ENCODE assay signal across 1 cellular context in the genomic region with DNA sequence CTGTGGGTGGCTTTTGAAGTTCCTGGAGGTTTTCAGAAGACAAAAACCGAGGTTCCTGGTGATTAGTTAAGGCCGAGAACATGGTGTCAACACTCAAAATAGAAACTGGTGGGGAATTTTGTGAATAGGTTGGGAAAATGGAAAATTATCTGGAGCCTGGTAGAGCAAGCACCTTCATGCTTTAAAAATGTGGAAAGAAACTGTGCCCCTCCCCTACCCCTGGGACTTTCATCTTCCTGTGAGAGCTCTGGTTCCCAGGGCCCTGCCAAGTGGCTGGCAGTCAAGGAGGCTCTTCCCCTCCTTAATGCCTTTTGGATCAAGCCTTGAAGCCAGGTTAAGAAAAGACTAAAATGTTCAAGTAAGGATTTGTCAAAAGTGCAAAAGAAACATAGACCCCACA.
TF ChIP-seq lines count a peak whose summit lies in the region.

No MANE protein-coding gene starts in this region.

TF ChIP-seq in WTC11, 78 proteins besides CTCF, POLR2A, EP300 and RAD21 (continued from another document):
- TF ChIP-seq, protein P1, sequence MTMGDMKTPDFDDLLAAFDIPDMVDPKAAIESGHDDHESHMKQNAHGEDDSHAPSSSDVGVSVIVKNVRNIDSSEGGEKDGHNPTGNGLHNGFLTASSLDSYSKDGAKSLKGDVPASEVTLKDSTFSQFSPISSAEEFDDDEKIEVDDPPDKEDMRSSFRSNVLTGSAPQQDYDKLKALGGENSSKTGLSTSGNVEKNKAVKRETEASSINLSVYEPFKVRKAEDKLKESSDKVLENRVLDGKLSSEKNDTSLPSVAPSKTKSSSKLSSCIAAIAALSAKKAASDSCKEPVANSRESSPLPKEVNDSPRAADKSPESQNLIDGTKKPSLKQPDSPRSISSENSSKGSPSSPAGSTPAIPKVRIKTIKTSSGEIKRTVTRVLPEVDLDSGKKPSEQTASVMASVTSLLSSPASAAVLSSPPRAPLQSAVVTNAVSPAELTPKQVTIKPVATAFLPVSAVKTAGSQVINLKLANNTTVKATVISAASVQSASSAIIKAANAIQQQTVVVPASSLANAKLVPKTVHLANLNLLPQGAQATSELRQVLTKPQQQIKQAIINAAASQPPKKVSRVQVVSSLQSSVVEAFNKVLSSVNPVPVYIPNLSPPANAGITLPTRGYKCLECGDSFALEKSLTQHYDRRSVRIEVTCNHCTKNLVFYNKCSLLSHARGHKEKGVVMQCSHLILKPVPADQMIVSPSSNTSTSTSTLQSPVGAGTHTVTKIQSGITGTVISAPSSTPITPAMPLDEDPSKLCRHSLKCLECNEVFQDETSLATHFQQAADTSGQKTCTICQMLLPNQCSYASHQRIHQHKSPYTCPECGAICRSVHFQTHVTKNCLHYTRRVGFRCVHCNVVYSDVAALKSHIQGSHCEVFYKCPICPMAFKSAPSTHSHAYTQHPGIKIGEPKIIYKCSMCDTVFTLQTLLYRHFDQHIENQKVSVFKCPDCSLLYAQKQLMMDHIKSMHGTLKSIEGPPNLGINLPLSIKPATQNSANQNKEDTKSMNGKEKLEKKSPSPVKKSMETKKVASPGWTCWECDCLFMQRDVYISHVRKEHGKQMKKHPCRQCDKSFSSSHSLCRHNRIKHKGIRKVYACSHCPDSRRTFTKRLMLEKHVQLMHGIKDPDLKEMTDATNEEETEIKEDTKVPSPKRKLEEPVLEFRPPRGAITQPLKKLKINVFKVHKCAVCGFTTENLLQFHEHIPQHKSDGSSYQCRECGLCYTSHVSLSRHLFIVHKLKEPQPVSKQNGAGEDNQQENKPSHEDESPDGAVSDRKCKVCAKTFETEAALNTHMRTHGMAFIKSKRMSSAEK (CRISPR knock-in tag; IDR thresholded peaks at IDR 0.05; ENCODE audit: borderline replicate concordance) = no peak
- TF ChIP-seq PRRX2 (CRISPR knock-in tag; IDR thresholded peaks at IDR 0.05) = no peak
- TF ChIP-seq, protein P2, sequence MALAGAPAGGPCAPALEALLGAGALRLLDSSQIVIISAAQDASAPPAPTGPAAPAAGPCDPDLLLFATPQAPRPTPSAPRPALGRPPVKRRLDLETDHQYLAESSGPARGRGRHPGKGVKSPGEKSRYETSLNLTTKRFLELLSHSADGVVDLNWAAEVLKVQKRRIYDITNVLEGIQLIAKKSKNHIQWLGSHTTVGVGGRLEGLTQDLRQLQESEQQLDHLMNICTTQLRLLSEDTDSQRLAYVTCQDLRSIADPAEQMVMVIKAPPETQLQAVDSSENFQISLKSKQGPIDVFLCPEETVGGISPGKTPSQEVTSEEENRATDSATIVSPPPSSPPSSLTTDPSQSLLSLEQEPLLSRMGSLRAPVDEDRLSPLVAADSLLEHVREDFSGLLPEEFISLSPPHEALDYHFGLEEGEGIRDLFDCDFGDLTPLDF (CRISPR knock-in tag; IDR thresholded peaks at IDR 0.05) = no peak
- TF ChIP-seq, protein P3, sequence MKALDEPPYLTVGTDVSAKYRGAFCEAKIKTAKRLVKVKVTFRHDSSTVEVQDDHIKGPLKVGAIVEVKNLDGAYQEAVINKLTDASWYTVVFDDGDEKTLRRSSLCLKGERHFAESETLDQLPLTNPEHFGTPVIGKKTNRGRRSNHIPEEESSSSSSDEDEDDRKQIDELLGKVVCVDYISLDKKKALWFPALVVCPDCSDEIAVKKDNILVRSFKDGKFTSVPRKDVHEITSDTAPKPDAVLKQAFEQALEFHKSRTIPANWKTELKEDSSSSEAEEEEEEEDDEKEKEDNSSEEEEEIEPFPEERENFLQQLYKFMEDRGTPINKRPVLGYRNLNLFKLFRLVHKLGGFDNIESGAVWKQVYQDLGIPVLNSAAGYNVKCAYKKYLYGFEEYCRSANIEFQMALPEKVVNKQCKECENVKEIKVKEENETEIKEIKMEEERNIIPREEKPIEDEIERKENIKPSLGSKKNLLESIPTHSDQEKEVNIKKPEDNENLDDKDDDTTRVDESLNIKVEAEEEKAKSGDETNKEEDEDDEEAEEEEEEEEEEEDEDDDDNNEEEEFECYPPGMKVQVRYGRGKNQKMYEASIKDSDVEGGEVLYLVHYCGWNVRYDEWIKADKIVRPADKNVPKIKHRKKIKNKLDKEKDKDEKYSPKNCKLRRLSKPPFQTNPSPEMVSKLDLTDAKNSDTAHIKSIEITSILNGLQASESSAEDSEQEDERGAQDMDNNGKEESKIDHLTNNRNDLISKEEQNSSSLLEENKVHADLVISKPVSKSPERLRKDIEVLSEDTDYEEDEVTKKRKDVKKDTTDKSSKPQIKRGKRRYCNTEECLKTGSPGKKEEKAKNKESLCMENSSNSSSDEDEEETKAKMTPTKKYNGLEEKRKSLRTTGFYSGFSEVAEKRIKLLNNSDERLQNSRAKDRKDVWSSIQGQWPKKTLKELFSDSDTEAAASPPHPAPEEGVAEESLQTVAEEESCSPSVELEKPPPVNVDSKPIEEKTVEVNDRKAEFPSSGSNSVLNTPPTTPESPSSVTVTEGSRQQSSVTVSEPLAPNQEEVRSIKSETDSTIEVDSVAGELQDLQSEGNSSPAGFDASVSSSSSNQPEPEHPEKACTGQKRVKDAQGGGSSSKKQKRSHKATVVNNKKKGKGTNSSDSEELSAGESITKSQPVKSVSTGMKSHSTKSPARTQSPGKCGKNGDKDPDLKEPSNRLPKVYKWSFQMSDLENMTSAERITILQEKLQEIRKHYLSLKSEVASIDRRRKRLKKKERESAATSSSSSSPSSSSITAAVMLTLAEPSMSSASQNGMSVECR (CRISPR knock-in tag; IDR thresholded peaks at IDR 0.05; ENCODE audit: borderline replicate concordance) = no peak
- TF ChIP-seq, protein P4, sequence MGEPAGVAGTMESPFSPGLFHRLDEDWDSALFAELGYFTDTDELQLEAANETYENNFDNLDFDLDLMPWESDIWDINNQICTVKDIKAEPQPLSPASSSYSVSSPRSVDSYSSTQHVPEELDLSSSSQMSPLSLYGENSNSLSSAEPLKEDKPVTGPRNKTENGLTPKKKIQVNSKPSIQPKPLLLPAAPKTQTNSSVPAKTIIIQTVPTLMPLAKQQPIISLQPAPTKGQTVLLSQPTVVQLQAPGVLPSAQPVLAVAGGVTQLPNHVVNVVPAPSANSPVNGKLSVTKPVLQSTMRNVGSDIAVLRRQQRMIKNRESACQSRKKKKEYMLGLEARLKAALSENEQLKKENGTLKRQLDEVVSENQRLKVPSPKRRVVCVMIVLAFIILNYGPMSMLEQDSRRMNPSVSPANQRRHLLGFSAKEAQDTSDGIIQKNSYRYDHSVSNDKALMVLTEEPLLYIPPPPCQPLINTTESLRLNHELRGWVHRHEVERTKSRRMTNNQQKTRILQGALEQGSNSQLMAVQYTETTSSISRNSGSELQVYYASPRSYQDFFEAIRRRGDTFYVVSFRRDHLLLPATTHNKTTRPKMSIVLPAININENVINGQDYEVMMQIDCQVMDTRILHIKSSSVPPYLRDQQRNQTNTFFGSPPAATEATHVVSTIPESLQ (CRISPR knock-in tag; IDR thresholded peaks at IDR 0.05) = no peak
- TF ChIP-seq EMX1 (CRISPR knock-in tag; IDR thresholded peaks at IDR 0.05) = no peak
- TF ChIP-seq, protein P5, sequence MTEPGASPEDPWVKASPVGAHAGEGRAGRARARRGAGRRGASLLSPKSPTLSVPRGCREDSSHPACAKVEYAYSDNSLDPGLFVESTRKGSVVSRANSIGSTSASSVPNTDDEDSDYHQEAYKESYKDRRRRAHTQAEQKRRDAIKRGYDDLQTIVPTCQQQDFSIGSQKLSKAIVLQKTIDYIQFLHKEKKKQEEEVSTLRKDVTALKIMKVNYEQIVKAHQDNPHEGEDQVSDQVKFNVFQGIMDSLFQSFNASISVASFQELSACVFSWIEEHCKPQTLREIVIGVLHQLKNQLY (CRISPR knock-in tag; IDR thresholded peaks at IDR 0.05) = no peak
- TF ChIP-seq TP53 (CRISPR knock-in tag; IDR thresholded peaks at IDR 0.05) = no peak
- TF ChIP-seq ZNF138 (CRISPR knock-in tag; conservative IDR thresholded peaks at IDR 0.05) = no peak
- no peak for TF ChIP-seq FOXP1 (CRISPR knock-in tag; IDR thresholded peaks at IDR 0.05; ENCODE audit: borderline replicate concordance)
- TF ChIP-seq, protein P6, sequence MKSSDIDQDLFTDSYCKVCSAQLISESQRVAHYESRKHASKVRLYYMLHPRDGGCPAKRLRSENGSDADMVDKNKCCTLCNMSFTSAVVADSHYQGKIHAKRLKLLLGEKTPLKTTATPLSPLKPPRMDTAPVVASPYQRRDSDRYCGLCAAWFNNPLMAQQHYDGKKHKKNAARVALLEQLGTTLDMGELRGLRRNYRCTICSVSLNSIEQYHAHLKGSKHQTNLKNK (CRISPR knock-in tag; IDR thresholded peaks at IDR 0.05) = no peak
- TF ChIP-seq CBFB (CRISPR knock-in tag; IDR thresholded peaks at IDR 0.05; ENCODE audit: low read depth) = no peak
- TF ChIP-seq, protein P7, sequence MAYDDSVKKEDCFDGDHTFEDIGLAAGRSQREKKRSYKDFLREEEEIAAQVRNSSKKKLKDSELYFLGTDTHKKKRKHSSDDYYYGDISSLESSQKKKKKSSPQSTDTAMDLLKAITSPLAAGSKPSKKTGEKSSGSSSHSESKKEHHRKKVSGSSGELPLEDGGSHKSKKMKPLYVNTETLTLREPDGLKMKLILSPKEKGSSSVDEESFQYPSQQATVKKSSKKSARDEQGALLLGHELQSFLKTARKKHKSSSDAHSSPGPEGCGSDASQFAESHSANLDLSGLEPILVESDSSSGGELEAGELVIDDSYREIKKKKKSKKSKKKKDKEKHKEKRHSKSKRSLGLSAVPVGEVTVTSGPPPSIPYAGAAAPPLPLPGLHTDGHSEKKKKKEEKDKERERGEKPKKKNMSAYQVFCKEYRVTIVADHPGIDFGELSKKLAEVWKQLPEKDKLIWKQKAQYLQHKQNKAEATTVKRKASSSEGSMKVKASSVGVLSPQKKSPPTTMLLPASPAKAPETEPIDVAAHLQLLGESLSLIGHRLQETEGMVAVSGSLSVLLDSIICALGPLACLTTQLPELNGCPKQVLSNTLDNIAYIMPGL (CRISPR knock-in tag; IDR thresholded peaks at IDR 0.05) = no peak
- TF ChIP-seq, protein P8, sequence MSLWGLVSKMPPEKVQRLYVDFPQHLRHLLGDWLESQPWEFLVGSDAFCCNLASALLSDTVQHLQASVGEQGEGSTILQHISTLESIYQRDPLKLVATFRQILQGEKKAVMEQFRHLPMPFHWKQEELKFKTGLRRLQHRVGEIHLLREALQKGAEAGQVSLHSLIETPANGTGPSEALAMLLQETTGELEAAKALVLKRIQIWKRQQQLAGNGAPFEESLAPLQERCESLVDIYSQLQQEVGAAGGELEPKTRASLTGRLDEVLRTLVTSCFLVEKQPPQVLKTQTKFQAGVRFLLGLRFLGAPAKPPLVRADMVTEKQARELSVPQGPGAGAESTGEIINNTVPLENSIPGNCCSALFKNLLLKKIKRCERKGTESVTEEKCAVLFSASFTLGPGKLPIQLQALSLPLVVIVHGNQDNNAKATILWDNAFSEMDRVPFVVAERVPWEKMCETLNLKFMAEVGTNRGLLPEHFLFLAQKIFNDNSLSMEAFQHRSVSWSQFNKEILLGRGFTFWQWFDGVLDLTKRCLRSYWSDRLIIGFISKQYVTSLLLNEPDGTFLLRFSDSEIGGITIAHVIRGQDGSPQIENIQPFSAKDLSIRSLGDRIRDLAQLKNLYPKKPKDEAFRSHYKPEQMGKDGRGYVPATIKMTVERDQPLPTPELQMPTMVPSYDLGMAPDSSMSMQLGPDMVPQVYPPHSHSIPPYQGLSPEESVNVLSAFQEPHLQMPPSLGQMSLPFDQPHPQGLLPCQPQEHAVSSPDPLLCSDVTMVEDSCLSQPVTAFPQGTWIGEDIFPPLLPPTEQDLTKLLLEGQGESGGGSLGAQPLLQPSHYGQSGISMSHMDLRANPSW (CRISPR knock-in tag; conservative IDR thresholded peaks at IDR 0.05; ENCODE audit: low read depth) = no peak
- TF ChIP-seq, protein P9, sequence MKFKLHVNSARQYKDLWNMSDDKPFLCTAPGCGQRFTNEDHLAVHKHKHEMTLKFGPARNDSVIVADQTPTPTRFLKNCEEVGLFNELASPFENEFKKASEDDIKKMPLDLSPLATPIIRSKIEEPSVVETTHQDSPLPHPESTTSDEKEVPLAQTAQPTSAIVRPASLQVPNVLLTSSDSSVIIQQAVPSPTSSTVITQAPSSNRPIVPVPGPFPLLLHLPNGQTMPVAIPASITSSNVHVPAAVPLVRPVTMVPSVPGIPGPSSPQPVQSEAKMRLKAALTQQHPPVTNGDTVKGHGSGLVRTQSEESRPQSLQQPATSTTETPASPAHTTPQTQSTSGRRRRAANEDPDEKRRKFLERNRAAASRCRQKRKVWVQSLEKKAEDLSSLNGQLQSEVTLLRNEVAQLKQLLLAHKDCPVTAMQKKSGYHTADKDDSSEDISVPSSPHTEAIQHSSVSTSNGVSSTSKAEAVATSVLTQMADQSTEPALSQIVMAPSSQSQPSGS (CRISPR knock-in tag; IDR thresholded peaks at IDR 0.05; ENCODE audit: borderline replicate concordance, low read depth) = no peak
- TF ChIP-seq NFATC4 (CRISPR knock-in tag; IDR thresholded peaks at IDR 0.05) = no peak
- TF ChIP-seq, protein P10, sequence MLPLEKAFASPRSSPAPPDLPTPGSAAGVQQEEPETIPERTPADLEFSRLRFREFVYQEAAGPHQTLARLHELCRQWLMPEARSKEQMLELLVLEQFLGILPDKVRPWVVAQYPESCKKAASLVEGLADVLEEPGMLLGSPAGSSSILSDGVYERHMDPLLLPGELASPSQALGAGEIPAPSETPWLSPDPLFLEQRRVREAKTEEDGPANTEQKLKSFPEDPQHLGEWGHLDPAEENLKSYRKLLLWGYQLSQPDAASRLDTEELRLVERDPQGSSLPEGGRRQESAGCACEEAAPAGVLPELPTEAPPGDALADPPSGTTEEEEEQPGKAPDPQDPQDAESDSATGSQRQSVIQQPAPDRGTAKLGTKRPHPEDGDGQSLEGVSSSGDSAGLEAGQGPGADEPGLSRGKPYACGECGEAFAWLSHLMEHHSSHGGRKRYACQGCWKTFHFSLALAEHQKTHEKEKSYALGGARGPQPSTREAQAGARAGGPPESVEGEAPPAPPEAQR (CRISPR knock-in tag; IDR thresholded peaks at IDR 0.05) = no peak
